ENCODE assay signal across 30 cellular contexts in genomic region chr7:80563561-80564327, GRCh38. TPM values are rescaled to one million over a fixed set of nuclear protein-coding genes. Genes with fewer than 3 reads are reported as not detected.
A peak's percentile ranks its signal among the peaks of the same experiment; 100 is the strongest.
DNase-seq lines count a peak whose midpoint lies in the region; ATAC-seq and TF ChIP-seq lines count a peak whose summit lies in the region.
"Had no signal": no experiment of that assay in that cellular context is flagged by ENCODE, and none has a peak within 500 bp of the region (broad histone marks: within the 10 kb centered on the region; RNA-seq: fewer than 3 reads in every experiment).

No MANE protein-coding gene starts in this region.

- no peak overlapping the region for H3K9ac ChIP-seq in mammary epithelial cell (ENCODE audit: insufficient read depth, low read length)

- TF ChIP-seq CTCF in MCF 10A (IDR thresholded peaks at IDR 0.05; ENCODE audit: unreplicated experiment), result no peak
- TF ChIP-seq CTCF in breast epithelium (IDR thresholded peaks at IDR 0.05), result no peak
- TF ChIP-seq CTCF in mammary epithelial cell (conservative IDR thresholded peaks at IDR 0.05 in 1 of 2, IDR thresholded peaks at IDR 0.05 in 1 of 2; ENCODE audit: extremely low read depth in 1 of 2, insufficient read depth in 1 of 2, low read depth in 1 of 2, low read length in 2 of 2), result no peak
- TF ChIP-seq CTCF in neutrophil (IDR thresholded peaks at IDR 0.05), result no peak

- H3K9me3 ChIP-seq in breast epithelium (peaks cover 11 to 25% of the 10 kb centered on the region in 2 donors), mammary epithelial cell (replicated peaks; ENCODE audit: insufficient read depth, low read length) (no peaks in the 10 kb centered on the region), neutrophil (no peaks in the 10 kb centered on the region)
- H3K9me3 ChIP-seq: BE2C, thoracic aorta had no signal

- no peaks in the 10 kb centered on the region for H3K4me1 Mint-ChIP-seq in MCF 10A (ENCODE audit: insufficient read depth, unreplicated experiment)
- H3K4me1 Mint-ChIP-seq: IgD-negative memory B cell, nephron had no signal

- no peaks in the 10 kb centered on the region for H3K79me2 ChIP-seq in mammary epithelial cell (ENCODE audit: insufficient read depth, low read length)

- H3K36me3 Mint-ChIP-seq in MCF 10A (ENCODE audit: insufficient read depth, unreplicated experiment), result no peaks in the 10 kb centered on the region
- H3K36me3 Mint-ChIP-seq: IgD-negative memory B cell had no signal

- H2AFZ ChIP-seq in mammary epithelial cell (ENCODE audit: low read depth, low read length), result no peak overlapping the region

- H3K4me3 ChIP-seq in breast epithelium, result no peak overlapping the region
- no peak overlapping the region for H3K4me3 ChIP-seq in mammary epithelial cell (replicated peaks in 1 of 3; ENCODE audit: insufficient read depth in 1 of 3, low read depth in 2 of 3, low read length in 3 of 3)
- no peak overlapping the region for H3K4me3 ChIP-seq in neutrophil (ENCODE audit: low read depth in 1 of 2, low read length in 1 of 2)
- H3K4me3 ChIP-seq: A549, cardiac muscle cell, skin epidermis, thoracic aorta had no signal

- dilution Hi-C loops in mammary epithelial cell (cut with HindIII; ENCODE audit: low sequenced_read_pairs), result no loop called here

- intact Hi-C loops in MCF 10A (cut with micrococcal nuclease) (no loop called here), breast epithelium (cut with DNase I; ENCODE audit: low total_unique reads) (no loop called here), mammary epithelial cell (cut with micrococcal nuclease) (no loop called here)

- POLR2A ChIA-PET in MCF 10A (lab: Yijun Ruan, JAX), result interaction anchor here (0.5 to 2.4 kb wide), 4 partner anchors 11 to 25 kb away, joined by 3 to 7 read pairs (median 4); no protein-coding TSS in a partner anchor

- H3K27ac ChIP-seq in breast epithelium (no peak overlapping the region), mammary epithelial cell (ENCODE audit: insufficient read depth, low read depth, low read length) (no peak overlapping the region), neutrophil (peak overlapping the region; percentile 66)
- H3K27ac ChIP-seq: A549, cardiac muscle cell, skin epidermis, thoracic aorta had no signal

- WGBS in mammary epithelial cell (ENCODE audit: low coverage, missing lambda C conversion rate), result 63% methylated on average over 5 of the region's 7 CpGs

- H3K27ac Mint-ChIP-seq in MCF 10A (ENCODE audit: low read depth, unreplicated experiment), result peak overlapping the region; percentile 46
- H3K27ac Mint-ChIP-seq: dendritic cell treated with granulocyte-macrophage colony-stimulating factor and Interleukin-4, amounts not matched to agents 40 ng/mL and 50 ng/mL, for 4 days; IgD-negative memory B cell; nephron; stimulated activated naive B cell treated with anti-CD40 and anti-IgM and Interleukin-4, amounts not matched to agents 10 μg/mL and 1 μg/mL and 100 μg/mL, for 72 hours had no signal

- H3K27me3 Mint-ChIP-seq in MCF 10A (ENCODE audit: insufficient read depth, unreplicated experiment), result no peaks in the 10 kb centered on the region
- H3K27me3 Mint-ChIP-seq: dendritic cell treated with granulocyte-macrophage colony-stimulating factor and Interleukin-4, amounts not matched to agents 40 ng/mL and 50 ng/mL, for 4 days; IgD-negative memory B cell; stimulated activated naive B cell treated with anti-CD40 and anti-IgM and Interleukin-4, amounts not matched to agents 10 μg/mL and 1 μg/mL and 100 μg/mL, for 72 hours had no signal

- H3K9me3 Mint-ChIP-seq in MCF 10A (ENCODE audit: unreplicated experiment), result peaks cover 29% of the 10 kb centered on the region

- no peaks in the 10 kb centered on the region for H3K4me1 ChIP-seq in breast epithelium
- peaks cover 9% of the 10 kb centered on the region for H3K4me1 ChIP-seq in mammary epithelial cell (ENCODE audit: insufficient read depth, low read length)
- peaks cover 20 to 22% of the 10 kb centered on the region in 2 experiments for H3K4me1 ChIP-seq in neutrophil (ENCODE audit: control insufficient read depth in 1 of 2, insufficient read depth in 1 of 2, low read depth in 1 of 2, low read length in 1 of 2)
- H3K4me1 ChIP-seq: A549, BE2C had no signal

- DNase-seq in MCF 10A (ENCODE audit: unreplicated experiment) (peak; percentile 16), breast epithelium (ENCODE audit: low spot score in 2 of 2) (no peak), mammary epithelial cell (peak; percentile 45), 8988T (no peak)
- DNase-seq in stimulated activated CD4-positive, alpha-beta T cell treated with anti-CD3 and anti-CD28 coated beads, Interleukin-2, amount 100 ng/mL, for 48 hours, result no peak
- DNase-seq: activated naive CD4-positive, alpha-beta T cell treated with Interleukin-2 at 50 U/mL for 16 hours; activated T-cell treated with anti-CD3 and anti-CD28 coated beads, Interleukin-2, amount 50 U/mL, for 48 hours; amygdala; BE2C; DMS79 treated with DMSO at 0.1 percent for 48 hours; left ventricle myocardium superior; MM.1S; NCI-H146; NCI-H2171; NCI-H526; stimulated activated CD4-positive, alpha-beta T cell treated with anti-CD3 and anti-CD28 coated beads, Interleukin-1b, Interleukin-23, amount 100 ng/mL, for 48 hours; stimulated activated naive B cell treated with anti-CD40 and anti-IgM and Interleukin-4, amounts not matched to agents 10 μg/mL and 1 μg/mL and 100 μg/mL, for 72 hours had no signal

- H3K36me3 ChIP-seq in breast epithelium, result no peaks in the 10 kb centered on the region
- no peaks in the 10 kb centered on the region for H3K36me3 ChIP-seq in mammary epithelial cell (ENCODE audit: insufficient read depth, low read length)
- no peaks in the 10 kb centered on the region for H3K36me3 ChIP-seq in neutrophil
- H3K36me3 ChIP-seq: BE2C, cardiac muscle cell, thoracic aorta had no signal

- no peak for TF ChIP-seq POLR2A in breast epithelium (IDR thresholded peaks at IDR 0.05)

- ATAC-seq in GM21737 (IDR thresholded peaks at IDR 0.05; ENCODE audit: unreplicated experiment) (no peak), GM21367 (IDR thresholded peaks at IDR 0.05; ENCODE audit: unreplicated experiment) (no peak)
- ATAC-seq: A549; activated CD4-positive, CD25-positive, alpha-beta regulatory T cell treated with anti-CD3 and anti-CD28 coated beads, Interleukin-2, amount 50 U/mL, for 24 hours; left ventricle myocardium superior; stimulated activated naive B cell treated with anti-CD40 and anti-IgM and Interleukin-4, amounts not matched to agents 10 μg/mL and 1 μg/mL and 100 μg/mL, for 72 hours had no signal

- no peaks in the 10 kb centered on the region for H4K20me1 ChIP-seq in mammary epithelial cell (ENCODE audit: insufficient read depth, low read length)

- in situ Hi-C loops in mammary epithelial cell (cut with MboI; ENCODE audit: low sequenced_read_pairs in 2 of 2), result no loop called here

- H3K4me2 ChIP-seq in mammary epithelial cell (ENCODE audit: insufficient read depth, low read depth, low read length), result no peak overlapping the region
- H3K4me2 ChIP-seq: A549 had no signal

- no TSS peak for BruUV-seq in MCF 10A (replicated peaks; lab: Mats Ljungman, UMichigan)
- no TSS peak for BruUV-seq in mammary epithelial cell (replicated peaks; lab: Mats Ljungman, UMichigan)

- CTCF ChIA-PET in MCF 10A (lab: Yijun Ruan, JAX) (interaction anchor here (1.2 kb wide), 1 partner anchor 135 kb away, joined by 3 read pairs; no protein-coding TSS in a partner anchor), mammary epithelial cell (lab: Charles Lee; ENCODE audit: low non-redundant PET) (no interaction called here)

- H3K27me3 ChIP-seq in breast epithelium, result no peaks in the 10 kb centered on the region
- H3K27me3 ChIP-seq in mammary epithelial cell (ENCODE audit: insufficient read depth, low read length), result no peaks in the 10 kb centered on the region
- no peaks in the 10 kb centered on the region for H3K27me3 ChIP-seq in neutrophil
- H3K27me3 ChIP-seq: BE2C, cardiac muscle cell had no signal

- no peak overlapping the region for H3K4me3 Mint-ChIP-seq in MCF 10A (ENCODE audit: unreplicated experiment)
- H3K4me3 Mint-ChIP-seq: dendritic cell treated with granulocyte-macrophage colony-stimulating factor and Interleukin-4, amounts not matched to agents 40 ng/mL and 50 ng/mL, for 4 days; nephron; stimulated activated naive B cell treated with anti-CD40 and anti-IgM and Interleukin-4, amounts not matched to agents 10 μg/mL and 1 μg/mL and 100 μg/mL, for 72 hours had no signal

RNA-seq across cellular contexts. Expression of gene GNAT3, which starts 51.9 kb away (rescaled TPM):
- total RNA-seq in MCF 10A (2022) (not detected in 2 replicates), breast epithelium (not detected), mammary epithelial cell (not detected)
- polyA plus RNA-seq in mammary epithelial cell, result not detected
- not detected for polyA minus RNA-seq in mammary epithelial cell
- total RNA-seq: cardiac muscle cell, fibroblast of villous mesenchyme, left ventricle myocardium superior, pulmonary artery endothelial cell, thoracic aorta had no signal
- polyA plus RNA-seq: A549, cardiac muscle cell, IgD-negative memory B cell had no signal

Comparison
In these comparisons a context has a peak if more than half of its experiments do, and no peak if none do; other contexts are left out.
1. DNase-seq: peak in MCF 10A (single experiment) and mammary epithelial cell (single experiment); none in breast epithelium (0 of 2), stimulated activated CD4-positive, alpha-beta T cell treated with anti-CD3 and anti-CD28 coated beads, Interleukin-2, amount 100 ng/mL, for 48 hours (0 of 2) and 8988T (single experiment).